Comparison of ENCODE assay signal across 9 cellular contexts in genomic region chr1:119611701-119612113, GRCh38. TPM values are rescaled to one million over a fixed set of nuclear protein-coding genes. Genes with fewer than 3 reads are reported as not detected.
DNase-seq lines count a peak whose midpoint lies in the region; ATAC-seq lines count a peak whose summit lies in the region.
"Had no signal": no experiment of that assay in that cellular context is flagged by ENCODE, and none has a peak within 500 bp of the region (broad histone marks: within the 10 kb centered on the region; RNA-seq: fewer than 3 reads in every experiment).

No MANE protein-coding gene starts in this region.

- peak; percentile 37 for DNase-seq in Caki2 (ENCODE audit: low read depth)
- DNase-seq in NCI-H524 (lab: John Stamatoyannopoulos, UW), result peak; percentile 23 to 46
- peak; percentile 84 for DNase-seq in activated CD8-positive, alpha-beta T cell treated with anti-CD3 and anti-CD28 coated beads, Interleukin-2, amount 10 ng/mL, durations not matched to agents 7 days and 5 days
- peak; percentile 41 for DNase-seq in midbrain (lab: John Stamatoyannopoulos, UW)
- peak; percentile 49 to 85 for DNase-seq in stimulated activated effector memory CD8-positive, alpha-beta T cell treated with anti-CD3 and anti-CD28 coated beads, Interleukin-12 subunit alpha, Interleukin-12 subunit beta, amount 100 ng/mL, for 72 hours (ENCODE audit: low spot score in 2 of 2)

- H3K4me1 ChIP-seq in endocrine pancreas (ENCODE audit: control insufficient read depth, insufficient read depth, low read length), result no peaks in the 10 kb centered on the region

- H3K4me3 ChIP-seq in endocrine pancreas (ENCODE audit: control insufficient read depth, insufficient read depth, low read length), result no peak overlapping the region

- H3K36me3 Mint-ChIP-seq in activated CD8-positive, alpha-beta T cell treated with anti-CD3 and anti-CD28 coated beads, Interleukin-2, amount 10 ng/mL, durations not matched to agents 7 days and 5 days (ENCODE audit: low read depth), result no peaks in the 10 kb centered on the region
- H3K36me3 Mint-ChIP-seq in stimulated activated effector memory CD8-positive, alpha-beta T cell treated with anti-CD3 and anti-CD28 coated beads, Interleukin-12 subunit alpha, Interleukin-12 subunit beta, amount 100 ng/mL, for 72 hours, result no peaks in the 10 kb centered on the region

- CTCF ChIA-PET in activated CD8-positive, alpha-beta T cell treated with anti-CD3 and anti-CD28 coated beads, Interleukin-2, amount 10 ng/mL, durations not matched to agents 7 days and 5 days (lab: Charles Lee), result interaction anchor here (0.7 to 4.7 kb wide), 13 partner anchors 16 to 375 kb away, joined by 3 to 57 read pairs (median 4); no protein-coding TSS in a partner anchor

- ATAC-seq in HG02678 (IDR thresholded peaks at IDR 0.05; ENCODE audit: unreplicated experiment) (peak; percentile 41), GM18520 (IDR thresholded peaks at IDR 0.05; ENCODE audit: unreplicated experiment) (no peak)
- peak; percentile 61 for ATAC-seq in activated CD8-positive, alpha-beta T cell treated with anti-CD3 and anti-CD28 coated beads, Interleukin-2, amount 10 ng/mL, durations not matched to agents 7 days and 5 days
- ATAC-seq in stimulated activated effector memory CD8-positive, alpha-beta T cell treated with anti-CD3 and anti-CD28 coated beads, Interleukin-12 subunit alpha, Interleukin-12 subunit beta, amount 100 ng/mL, for 72 hours, result peak; percentile 39

- no peaks in the 10 kb centered on the region for H3K9me3 Mint-ChIP-seq in activated CD8-positive, alpha-beta T cell treated with anti-CD3 and anti-CD28 coated beads, Interleukin-2, amount 10 ng/mL, durations not matched to agents 7 days and 5 days (ENCODE audit: insufficient read depth)
- H3K9me3 Mint-ChIP-seq in stimulated activated effector memory CD8-positive, alpha-beta T cell treated with anti-CD3 and anti-CD28 coated beads, Interleukin-12 subunit alpha, Interleukin-12 subunit beta, amount 100 ng/mL, for 72 hours, result no peaks in the 10 kb centered on the region
- H3K9me3 Mint-ChIP-seq: stimulated activated naive CD8-positive, alpha-beta T cell treated with anti-CD3 and anti-CD28 coated beads, Interleukin-15, Interleukin-2, amounts not matched to agents 100 ng/mL and 50 ng/mL, for 24 hours had no signal

- in situ Hi-C loops in Caki2 (cut with HindIII; ENCODE audit: low pct_unique_long_range_greater_than_20kb, low sequenced_read_pairs), result no loop called here

- H3K4me3 Mint-ChIP-seq in activated CD8-positive, alpha-beta T cell treated with anti-CD3 and anti-CD28 coated beads, Interleukin-2, amount 10 ng/mL, durations not matched to agents 7 days and 5 days, result no peak overlapping the region
- H3K4me3 Mint-ChIP-seq in stimulated activated effector memory CD8-positive, alpha-beta T cell treated with anti-CD3 and anti-CD28 coated beads, Interleukin-12 subunit alpha, Interleukin-12 subunit beta, amount 100 ng/mL, for 72 hours, result no peak overlapping the region
- H3K4me3 Mint-ChIP-seq: stimulated activated naive CD8-positive, alpha-beta T cell treated with anti-CD3 and anti-CD28 coated beads, Interleukin-15, Interleukin-2, amounts not matched to agents 100 ng/mL and 50 ng/mL, for 24 hours had no signal

- H3K9ac ChIP-seq in endocrine pancreas (ENCODE audit: control insufficient read depth, insufficient read depth, low read length), result peak overlapping the region; percentile 13

- H3K27ac Mint-ChIP-seq in activated CD8-positive, alpha-beta T cell treated with anti-CD3 and anti-CD28 coated beads, Interleukin-2, amount 10 ng/mL, durations not matched to agents 7 days and 5 days, result no peak overlapping the region
- no peak overlapping the region for H3K27ac Mint-ChIP-seq in stimulated activated effector memory CD8-positive, alpha-beta T cell treated with anti-CD3 and anti-CD28 coated beads, Interleukin-12 subunit alpha, Interleukin-12 subunit beta, amount 100 ng/mL, for 72 hours
- H3K27ac Mint-ChIP-seq: stimulated activated naive CD8-positive, alpha-beta T cell treated with anti-CD3 and anti-CD28 coated beads, Interleukin-15, Interleukin-2, amounts not matched to agents 100 ng/mL and 50 ng/mL, for 24 hours had no signal

- POLR2A ChIA-PET in activated CD8-positive, alpha-beta T cell treated with anti-CD3 and anti-CD28 coated beads, Interleukin-2, amount 10 ng/mL, durations not matched to agents 7 days and 5 days (lab: Charles Lee), result no interaction called here

- peaks cover 2% of the 10 kb centered on the region for H3K27me3 Mint-ChIP-seq in activated CD8-positive, alpha-beta T cell treated with anti-CD3 and anti-CD28 coated beads, Interleukin-2, amount 10 ng/mL, durations not matched to agents 7 days and 5 days (ENCODE audit: low read depth)

- no peaks in the 10 kb centered on the region for H3K9me3 ChIP-seq in endocrine pancreas (ENCODE audit: control insufficient read depth, low read length)

- H3K36me3 ChIP-seq in endocrine pancreas (ENCODE audit: control insufficient read depth, insufficient read depth, low read length), result no peaks in the 10 kb centered on the region

- H3K27me3 ChIP-seq in endocrine pancreas (ENCODE audit: control insufficient read depth, insufficient read depth, low read length), result no peaks in the 10 kb centered on the region

- H3K4me1 Mint-ChIP-seq in activated CD8-positive, alpha-beta T cell treated with anti-CD3 and anti-CD28 coated beads, Interleukin-2, amount 10 ng/mL, durations not matched to agents 7 days and 5 days (ENCODE audit: low read depth), result no peaks in the 10 kb centered on the region
- H3K4me1 Mint-ChIP-seq in stimulated activated effector memory CD8-positive, alpha-beta T cell treated with anti-CD3 and anti-CD28 coated beads, Interleukin-12 subunit alpha, Interleukin-12 subunit beta, amount 100 ng/mL, for 72 hours, result no peaks in the 10 kb centered on the region

RNA-seq across cellular contexts. Expression of gene ZNF697, which starts 36.4 kb away (rescaled TPM):
- 1.6 TPM in 1 of 2 replicates, not detected in the other for total RNA-seq in Caki2 (2014; rRNA removed; shearing (Covaris generic); ENCODE audit: low replicate concordance)
- total RNA-seq in activated CD8-positive, alpha-beta T cell treated with anti-CD3 and anti-CD28 coated beads, Interleukin-2, amount 10 ng/mL, durations not matched to agents 7 days and 5 days, result under 1 TPM in 1 of 2 experiments, not detected in 1; 0.08 TPM
